9 cellular contexts compared by ENCODE assay signal in the genomic region with DNA sequence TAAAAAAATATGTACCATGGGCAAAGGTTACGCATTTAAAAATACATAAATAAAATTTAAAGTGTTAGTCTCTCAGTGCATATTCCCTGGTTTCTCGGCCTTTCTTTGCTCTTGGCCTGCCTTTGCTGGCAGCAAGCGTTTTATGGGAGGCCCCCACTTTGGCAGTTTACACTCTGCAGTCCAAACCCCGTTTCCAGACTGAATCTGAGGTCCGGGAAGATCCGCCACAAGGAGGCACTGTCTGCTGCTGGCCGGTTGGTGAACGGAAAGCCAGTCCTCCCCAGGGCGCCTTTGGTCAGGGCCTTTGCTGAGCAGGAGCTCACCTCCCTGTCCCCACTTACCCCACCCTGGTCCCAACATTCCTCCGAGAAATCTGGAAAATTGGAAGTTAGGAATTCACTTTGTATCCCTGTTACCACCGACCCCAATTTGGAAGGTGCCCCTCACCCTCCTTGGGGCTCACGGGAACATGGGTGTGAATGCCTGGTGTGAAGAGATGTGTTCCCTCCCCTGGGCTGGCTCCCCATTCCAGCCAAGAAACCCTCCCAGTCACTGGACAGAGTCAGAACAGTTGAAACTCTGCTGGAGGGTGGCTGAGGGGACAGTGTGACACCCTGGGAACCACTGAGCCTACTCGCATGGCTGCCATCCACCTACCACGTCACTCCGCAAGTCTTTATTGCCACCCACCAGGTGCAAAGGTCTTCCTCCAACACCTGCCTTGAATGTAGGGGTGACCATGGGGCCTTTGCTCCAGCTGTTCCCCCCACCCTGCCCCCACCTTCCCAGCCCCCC. TPM values are rescaled to one million over a fixed set of nuclear protein-coding genes. Genes with fewer than 3 reads are reported as not detected.
A peak's percentile ranks its signal among the peaks of the same experiment; 100 is the strongest.
DNase-seq lines count a peak whose midpoint lies in the region; ATAC-seq and TF ChIP-seq lines count a peak whose summit lies in the region.
"Had no signal": no experiment of that assay in that cellular context is flagged by ENCODE, and none has a peak within 500 bp of the region (broad histone marks: within the 10 kb centered on the region; RNA-seq: fewer than 3 reads in every experiment).

No MANE protein-coding gene starts in this region.

- H3K27ac Mint-ChIP-seq in activated naive CD4-positive, alpha-beta T cell treated with anti-CD3 and anti-CD28 coated beads, Interleukin-2, amount 50 U/mL, for 72 hours: no peak overlapping the region
- H3K27ac Mint-ChIP-seq: activated naive CD8-positive, alpha-beta T cell had no signal

- H3K9me3 ChIP-seq in Panc1 (ENCODE audit: control insufficient read depth, insufficient read depth, low read depth, low read length) (no peaks in the 10 kb centered on the region), cardiac muscle cell (ENCODE audit: low read depth) (no peaks in the 10 kb centered on the region), psoas muscle (no peaks in the 10 kb centered on the region)

- H3K27ac ChIP-seq in Panc1 (ENCODE audit: low read length): no peak overlapping the region
- no peak overlapping the region for H3K27ac ChIP-seq in cardiac muscle cell
- H3K27ac ChIP-seq in psoas muscle: no peak overlapping the region

- no TSS peak for BruUV-seq in Panc1 (replicated peaks; lab: Mats Ljungman, UMichigan)

- no peak overlapping the region for H3K4me3 ChIP-seq in Panc1 (ENCODE audit: low read depth in 2 of 2, low read length in 2 of 2)
- no peak overlapping the region for H3K4me3 ChIP-seq in cardiac muscle cell
- no peak overlapping the region for H3K4me3 ChIP-seq in psoas muscle

- DNase-seq in SIG-M5 treated with dmso at 0.1 percent for 504 hours (lab: John Stamatoyannopoulos, UW; ENCODE audit: unreplicated experiment) (peak; percentile 46), SIG-M5 (lab: John Stamatoyannopoulos, UW) (no peak), Panc1 (ENCODE audit: low read depth, low spot score) (peak; percentile 27), cardiac muscle cell (ENCODE audit: low read depth in 1 of 2, low spot score in 1 of 2) (peak; percentile 65 to 70), psoas muscle (peak; percentile 63 to 72), NCI-H187 treated with DMSO at 0.1 percent for 48 hours (lab: John Stamatoyannopoulos, UW) (no peak), SK-N-DZ (ENCODE audit: low spot score) (no peak)
- DNase-seq in activated naive CD4-positive, alpha-beta T cell treated with anti-CD3 and anti-CD28 coated beads, Interleukin-2, amount 50 U/mL, for 72 hours (ENCODE audit: low spot score in 2 of 2): peak; percentile 60 to 61

- H3K27me3 ChIP-seq in Panc1 (ENCODE audit: control insufficient read depth, insufficient read depth, low read length): no peaks in the 10 kb centered on the region
- no peaks in the 10 kb centered on the region for H3K27me3 ChIP-seq in cardiac muscle cell
- H3K27me3 ChIP-seq in psoas muscle (ENCODE audit: insufficient read depth in 3 of 3, low read length in 2 of 3): no peaks in the 10 kb centered on the region

- in situ Hi-C loops in Panc1 (cut with HindIII; ENCODE audit: low pct_unique_long_range_greater_than_20kb, low sequenced_read_pairs): no loop called here

- 49 to 58% (median 52%) methylated on average over 15 of the region's 15 CpGs for WGBS in psoas muscle, 3 donors

- H3K36me3 Mint-ChIP-seq in activated naive CD4-positive, alpha-beta T cell treated with anti-CD3 and anti-CD28 coated beads, Interleukin-2, amount 50 U/mL, for 72 hours: no peaks in the 10 kb centered on the region

- no peaks in the 10 kb centered on the region for H3K9me3 Mint-ChIP-seq in activated naive CD4-positive, alpha-beta T cell treated with anti-CD3 and anti-CD28 coated beads, Interleukin-2, amount 50 U/mL, for 72 hours

- CTCF ChIA-PET in Panc1 (lab: Charles Lee): interaction anchor here (0.9 to 1.7 kb wide), 2 partner anchors 9 to 113 kb away, joined by 6 to 9 read pairs; a partner anchor contains a TSS

- intact Hi-C loops in Panc1 (cut with micrococcal nuclease; ENCODE audit: unreplicated experiment) (no loop called here), psoas muscle (cut with DNase I) (loop anchor here in 1 of 2 donors (5.0 kb wide), 1 partner anchor 55 kb away; a partner anchor contains a TSS)

- POLR2A ChIA-PET in Panc1 (lab: Charles Lee): interaction anchor here (0.8 kb wide), 1 partner anchor 9 kb away, joined by 3 read pairs; a partner anchor contains a TSS

- TF ChIP-seq CTCF in Panc1 (IDR thresholded peaks at IDR 0.05) (peak; percentile 99), cardiac muscle cell (IDR thresholded peaks at IDR 0.05; ENCODE audit: low read depth, low read length) (peak; percentile 90), psoas muscle (IDR thresholded peaks at IDR 0.05) (peak; percentile 58)

- H3K36me3 ChIP-seq in Panc1 (ENCODE audit: control insufficient read depth, insufficient read depth, low read length) (no peaks in the 10 kb centered on the region), cardiac muscle cell (no peaks in the 10 kb centered on the region), psoas muscle (ENCODE audit: insufficient read depth in 1 of 2, low read depth in 1 of 2) (peaks cover 0 to 17% of the 10 kb centered on the region in 2 donors)

- ATAC-seq in Panc1 (peak; percentile 86), psoas muscle (peak in 3 of 4 donors; percentile 36 to 77 (median 63))
- peak; percentile 67 to 70 for ATAC-seq in activated naive CD4-positive, alpha-beta T cell treated with anti-CD3 and anti-CD28 coated beads, Interleukin-2, amount 50 U/mL, for 72 hours

- H3K4me1 ChIP-seq in Panc1 (ENCODE audit: control insufficient read depth, insufficient read depth, low read length) (no peaks in the 10 kb centered on the region), cardiac muscle cell (ENCODE audit: low read depth) (no peaks in the 10 kb centered on the region), psoas muscle (no peaks in the 10 kb centered on the region)

RNA-seq across cellular contexts. Expression of a gene that starts 9.4 kb away (rescaled TPM):
- 360 TPM for total RNA-seq in Panc1 (2021; ENCODE audit: unreplicated experiment)
- 296 TPM for polyA plus RNA-seq in Panc1 (2012; ENCODE audit: insufficient read length)
- total RNA-seq in activated naive CD4-positive, alpha-beta T cell treated with anti-CD3 and anti-CD28 coated beads, Interleukin-2, amount 50 U/mL, for 72 hours: 100 to 1,000 TPM; 323 to 406 TPM
- total RNA-seq in cardiac muscle cell: 168 and 360 TPM in 2 replicates
- polyA plus RNA-seq in cardiac muscle cell: 143 and 233 TPM in 2 replicates
- total RNA-seq in psoas muscle: 100 to 1,000 TPM; 150 to 210 (median 184) TPM
- polyA plus RNA-seq in psoas muscle: 10 to 100 TPM; 56.2 to 89.6 (median 65.4) TPM
- 143 and 178 TPM in 2 replicates for polyA plus RNA-seq in SK-N-DZ (2014; cell fraction: cytosol; rRNA removed)
- 181 and 258 TPM in 2 replicates for polyA plus RNA-seq in SK-N-DZ (2014; cell fraction: nucleus; rRNA removed)

RNA-seq across cellular contexts. Expression of a gene that starts 15.3 kb away (rescaled TPM):
- 46.4 TPM for total RNA-seq in Panc1 (2021; ENCODE audit: unreplicated experiment)
- 57.8 TPM for polyA plus RNA-seq in Panc1 (2012; ENCODE audit: insufficient read length)
- total RNA-seq in activated naive CD4-positive, alpha-beta T cell treated with anti-CD3 and anti-CD28 coated beads, Interleukin-2, amount 50 U/mL, for 72 hours: 10 to 100 TPM; 67.7 to 83.2 TPM
- total RNA-seq in cardiac muscle cell: 24.3 and 35.9 TPM in 2 replicates
- polyA plus RNA-seq in cardiac muscle cell: 16.1 and 31.1 TPM in 2 replicates
- total RNA-seq in psoas muscle: 1 to 10 TPM; 3.0 to 6.7 (median 4.0) TPM
- 1 to 10 TPM; 4.5 to 6.1 (median 5.6) TPM for polyA plus RNA-seq in psoas muscle
- 12.7 and 32.3 TPM in 2 replicates for polyA plus RNA-seq in SK-N-DZ (2014; cell fraction: cytosol; rRNA removed)
- 62.1 and 80.6 TPM in 2 replicates for polyA plus RNA-seq in SK-N-DZ (2014; cell fraction: nucleus; rRNA removed)

RNA-seq across cellular contexts. Expression of a gene that starts 22.6 kb away (rescaled TPM):
- total RNA-seq in Panc1 (2021; ENCODE audit: unreplicated experiment): 54.5 TPM
- 84.8 TPM for polyA plus RNA-seq in Panc1 (2012; ENCODE audit: insufficient read length)
- total RNA-seq in activated naive CD4-positive, alpha-beta T cell treated with anti-CD3 and anti-CD28 coated beads, Interleukin-2, amount 50 U/mL, for 72 hours: 10 to 100 TPM in 1 of 2 donors, 1 to 10 TPM in 1; 9.7 to 35.1 TPM
- 26.7 and 27.7 TPM in 2 replicates for total RNA-seq in cardiac muscle cell
- polyA plus RNA-seq in cardiac muscle cell: 57.5 and 62.1 TPM in 2 replicates
- total RNA-seq in psoas muscle: 10 to 100 TPM in 2 of 4 donors, 1 to 10 TPM in 2; 7.2 to 13.5 (median 10.3) TPM
- 10 to 100 TPM in 2 of 3 donors, 1 to 10 TPM in 1; 8.7 to 21.2 (median 12.9) TPM for polyA plus RNA-seq in psoas muscle
- polyA plus RNA-seq in SK-N-DZ (2014; cell fraction: cytosol; rRNA removed): 21.2 and 26.8 TPM in 2 replicates
- polyA plus RNA-seq in SK-N-DZ (2014; cell fraction: nucleus; rRNA removed): 40.7 and 64.0 TPM in 2 replicates

RNA-seq across cellular contexts. Expression of a gene that starts 27.9 kb away (rescaled TPM):
- total RNA-seq in Panc1 (2021; ENCODE audit: unreplicated experiment) (0.39 TPM), cardiac muscle cell (246 and 281 TPM in 2 replicates), psoas muscle (1,000 to 10,000 TPM; 1,536 to 2,203 (median 1,794) TPM)
- 0.34 TPM for polyA plus RNA-seq in Panc1 (2012; ENCODE audit: insufficient read length)
- 1 to 10 TPM in 1 of 2 donors, under 1 TPM in 1; 0.87 to 2.3 TPM for total RNA-seq in activated naive CD4-positive, alpha-beta T cell treated with anti-CD3 and anti-CD28 coated beads, Interleukin-2, amount 50 U/mL, for 72 hours
- polyA plus RNA-seq in cardiac muscle cell (244 and 260 TPM in 2 replicates), psoas muscle (1,000 to 10,000 TPM in 2 of 3 donors, 100 to 1,000 TPM in 1; 511 to 1,840 (median 1,729) TPM)
- 9.8 and 11.6 TPM in 2 replicates for polyA plus RNA-seq in SK-N-DZ (2014; cell fraction: cytosol; rRNA removed)
- 7.5 and 9.4 TPM in 2 replicates for polyA plus RNA-seq in SK-N-DZ (2014; cell fraction: nucleus; rRNA removed)

RNA-seq across cellular contexts. Expression of a gene that starts 43.8 kb away (rescaled TPM):
- total RNA-seq in Panc1 (2021; ENCODE audit: unreplicated experiment) (3.7 TPM), cardiac muscle cell (29.5 and 60.8 TPM in 2 replicates), psoas muscle (1 to 10 TPM; 2.6 to 8.6 (median 6.0) TPM)
- 8.0 TPM for polyA plus RNA-seq in Panc1 (2012; ENCODE audit: insufficient read length)
- 10 to 100 TPM; 12.5 to 12.6 TPM for total RNA-seq in activated naive CD4-positive, alpha-beta T cell treated with anti-CD3 and anti-CD28 coated beads, Interleukin-2, amount 50 U/mL, for 72 hours
- polyA plus RNA-seq in cardiac muscle cell (60.8 and 64.0 TPM in 2 replicates), psoas muscle (10 to 100 TPM in 1 of 3 donors, 1 to 10 TPM in 2; 6.5 to 14.7 (median 9.1) TPM)
- 10.4 and 13.9 TPM in 2 replicates for polyA plus RNA-seq in SK-N-DZ (2014; cell fraction: cytosol; rRNA removed)
- 55.3 and 58.4 TPM in 2 replicates for polyA plus RNA-seq in SK-N-DZ (2014; cell fraction: nucleus; rRNA removed)

Comparison
In these comparisons a context has a peak if more than half of its experiments do, and no peak if none do; other contexts are left out.
1. DNase-seq: peak in SIG-M5 treated with dmso at 0.1 percent for 504 hours (single experiment), Panc1 (single experiment), activated naive CD4-positive, alpha-beta T cell treated with anti-CD3 and anti-CD28 coated beads, Interleukin-2, amount 50 U/mL, for 72 hours (2 of 2), cardiac muscle cell (2 of 2) and psoas muscle (2 of 2); none in SIG-M5 (single experiment), NCI-H187 treated with DMSO at 0.1 percent for 48 hours (single experiment) and SK-N-DZ (single experiment).
2. Peak in every context shown above with its lines, with median percentiles within 50 percentile points of each other: ATAC-seq and CTCF ChIP-seq.